26 cellular contexts compared by ENCODE assay signal in genomic region chr6:84514089-84514971, GRCh38.
"Had no signal": no experiment of that assay in that cellular context is flagged by ENCODE, and none has a peak within 500 bp of the region (broad histone marks: within the 10 kb centered on the region; RNA-seq: fewer than 3 reads in every experiment).

No MANE protein-coding gene starts in this region.

- H3K36me3 Mint-ChIP-seq: activated naive CD8-positive, alpha-beta T cell; naive thymus-derived CD8-positive, alpha-beta T cell; stimulated activated naive B cell treated with anti-CD40 and anti-IgM and Interleukin-4, amounts not matched to agents 10 μg/mL and 1 μg/mL and 100 μg/mL, for 72 hours; T-cell had no signal

- DNase-seq: activated CD4-positive, alpha-beta T cell treated with anti-CD3 and anti-CD28 coated beads for 4 hours; activated CD8-positive, alpha-beta memory T cell treated with anti-CD3 and anti-CD28 coated beads, Interleukin-2, amount 50 U/mL, for 4 hours; activated CD8-positive, alpha-beta T cell treated with anti-CD3 and anti-CD28 coated beads for 36 hours; activated gamma-delta T cell; activated T-cell treated with anti-CD3 and anti-CD28 coated beads, Interleukin-2, amount 50 U/mL, for 48 hours; amygdala; dorsolateral prefrontal cortex; hypothalamus; kidney; left lung; mammary epithelial cell; mucosa of descending colon; naive thymus-derived CD8-positive, alpha-beta T cell; posterior cingulate gyrus; retina; stimulated activated CD4-positive, alpha-beta T cell treated with anti-CD3 and anti-CD28 coated beads, Interleukin-15, amount 100 ng/mL, for 24 hours; stimulated activated CD4-positive, alpha-beta T cell treated with anti-CD3 and anti-CD28 coated beads, Interleukin-4, amount 100 ng/mL, for 1 hour; stimulated activated naive B cell treated with anti-CD40 and anti-IgM and Interleukin-4, amounts not matched to agents 10 μg/mL and 1 μg/mL and 100 μg/mL, for 72 hours; T-cell; T-helper 9 cell; uterus had no signal

- H3K27ac ChIP-seq: breast epithelium, dorsolateral prefrontal cortex, left lung, neutrophil, tibial nerve, uterus, VCaP had no signal

- ATAC-seq: activated CD8-positive, alpha-beta T cell treated with anti-CD3 and anti-CD28 coated beads for 36 hours; left lung; mucosa of descending colon; naive thymus-derived CD8-positive, alpha-beta T cell; stimulated activated naive B cell treated with anti-CD40 and anti-IgM and Interleukin-4, amounts not matched to agents 10 μg/mL and 1 μg/mL and 100 μg/mL, for 72 hours; T-cell had no signal

- H3K27me3 ChIP-seq: breast epithelium, left lung, neutrophil, tibial nerve, uterus had no signal

- H3K9me3 Mint-ChIP-seq: activated CD8-positive, alpha-beta T cell treated with anti-CD3 and anti-CD28 coated beads for 36 hours; naive thymus-derived CD8-positive, alpha-beta T cell; stimulated activated naive B cell treated with anti-CD40 and anti-IgM and Interleukin-4, amounts not matched to agents 10 μg/mL and 1 μg/mL and 100 μg/mL, for 72 hours; T-cell had no signal

- H3K27ac Mint-ChIP-seq: activated CD8-positive, alpha-beta T cell treated with anti-CD3 and anti-CD28 coated beads for 36 hours; activated naive CD8-positive, alpha-beta T cell; stimulated activated naive B cell treated with anti-CD40 and anti-IgM and Interleukin-4, amounts not matched to agents 10 μg/mL and 1 μg/mL and 100 μg/mL, for 72 hours; T-cell had no signal

- H3K27me3 Mint-ChIP-seq: activated CD8-positive, alpha-beta T cell treated with anti-CD3 and anti-CD28 coated beads for 36 hours; naive thymus-derived CD8-positive, alpha-beta T cell; stimulated activated naive B cell treated with anti-CD40 and anti-IgM and Interleukin-4, amounts not matched to agents 10 μg/mL and 1 μg/mL and 100 μg/mL, for 72 hours; T-cell had no signal

- H3K36me3 ChIP-seq: breast epithelium, left lung, neutrophil, tibial nerve, uterus had no signal

- H3K4me3 Mint-ChIP-seq: activated CD8-positive, alpha-beta T cell treated with anti-CD3 and anti-CD28 coated beads for 36 hours; activated naive CD8-positive, alpha-beta T cell; naive thymus-derived CD8-positive, alpha-beta T cell; stimulated activated naive B cell treated with anti-CD40 and anti-IgM and Interleukin-4, amounts not matched to agents 10 μg/mL and 1 μg/mL and 100 μg/mL, for 72 hours; T-cell had no signal

- H3K4me1 Mint-ChIP-seq: naive thymus-derived CD8-positive, alpha-beta T cell; stimulated activated naive B cell treated with anti-CD40 and anti-IgM and Interleukin-4, amounts not matched to agents 10 μg/mL and 1 μg/mL and 100 μg/mL, for 72 hours; T-cell had no signal

- H3K4me3 ChIP-seq: breast epithelium, dorsolateral prefrontal cortex, left lung, mucosa of descending colon, tibial nerve, uterus had no signal
